8 cellular contexts compared by ENCODE assay signal in the genomic region with DNA sequence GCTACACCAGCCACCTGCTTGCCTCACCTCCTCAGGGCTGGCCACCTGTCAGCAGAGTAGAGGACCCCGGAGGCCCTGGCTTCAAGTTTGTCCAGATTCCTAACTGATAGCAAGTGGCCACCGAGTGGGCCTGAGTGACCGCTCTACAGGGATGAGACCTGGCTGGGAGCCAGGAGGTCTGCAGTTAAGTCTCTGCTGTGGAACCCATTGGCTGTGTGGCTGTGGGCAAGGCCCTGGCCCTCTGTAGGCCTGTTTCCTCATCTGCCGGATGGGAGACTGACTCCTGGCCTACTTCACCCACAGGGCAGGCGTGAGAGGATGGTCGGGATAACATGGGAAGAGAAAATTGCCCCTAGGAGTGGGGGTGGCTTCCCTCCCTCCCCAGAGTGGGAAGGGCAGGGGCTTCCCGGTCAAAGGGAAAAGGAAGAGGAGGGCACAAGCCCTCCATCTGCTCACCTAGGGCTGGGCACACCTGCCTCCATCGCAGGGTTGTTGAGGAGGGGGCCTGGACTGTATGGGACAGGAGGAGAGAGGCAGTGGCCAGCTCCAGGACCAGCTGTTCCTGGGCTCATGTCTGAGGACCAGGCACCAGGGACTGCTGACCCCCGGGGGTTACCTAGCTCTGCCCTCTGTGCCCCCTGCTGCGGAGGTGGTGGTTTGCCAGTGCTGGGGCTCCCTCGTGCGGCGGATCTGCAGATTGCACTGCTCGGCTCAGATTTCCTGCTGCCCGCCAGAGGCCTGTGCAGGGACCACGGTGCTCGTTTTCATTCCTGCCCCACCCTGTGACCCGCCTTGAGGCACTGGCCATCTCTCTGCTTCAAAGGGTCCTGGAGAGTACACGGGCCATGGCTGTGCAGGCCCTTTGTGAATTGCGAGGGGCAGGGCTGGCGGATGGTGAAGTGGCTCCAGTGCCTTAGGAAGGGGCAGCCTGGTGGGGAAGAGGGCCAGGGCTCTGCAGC. TPM values are rescaled to one million over a fixed set of nuclear protein-coding genes. Genes with fewer than 3 reads are reported as not detected.
DNase-seq lines count a peak whose midpoint lies in the region; ATAC-seq lines count a peak whose summit lies in the region.

No MANE protein-coding gene starts in this region.

- peaks cover 4% of the 10 kb centered on the region for H3K4me1 ChIP-seq in mesenchymal stem cell (ENCODE audit: control insufficient read depth, insufficient read depth, low read depth, low read length)

- peak overlapping the region; percentile 6 for H4K91ac ChIP-seq in mesenchymal stem cell (ENCODE audit: low read length)

- H2BK12ac ChIP-seq in mesenchymal stem cell (ENCODE audit: low read length in 2 of 2), result peak overlapping the region in 1 of 2 experiments; percentile 11

- peaks cover 78 to 87% of the 10 kb centered on the region in 2 experiments for H3K36me3 ChIP-seq in mesenchymal stem cell (ENCODE audit: control insufficient read depth in 1 of 2, insufficient read depth in 2 of 2, low read depth in 1 of 2, low read length in 2 of 2)

- no peak overlapping the region for H2BK5ac ChIP-seq in mesenchymal stem cell (ENCODE audit: low read depth, low read length, poor library complexity, severe bottlenecking)

- peak overlapping the region; percentile 29 for H3K9ac ChIP-seq in mesenchymal stem cell (ENCODE audit: low read length)

- H2AFZ ChIP-seq in mesenchymal stem cell (ENCODE audit: low read depth, low read length), result no peak overlapping the region

- no peak overlapping the region for H3K27ac ChIP-seq in mesenchymal stem cell (ENCODE audit: low read length, poor library complexity, severe bottlenecking)

- peaks cover 4% of the 10 kb centered on the region for H3K79me1 ChIP-seq in mesenchymal stem cell (replicated peaks; ENCODE audit: low read length, poor library complexity, severe bottlenecking)

- H3K4me2 ChIP-seq in mesenchymal stem cell (ENCODE audit: low read length, poor library complexity, severe bottlenecking), result no peak overlapping the region

- no peaks in the 10 kb centered on the region for H3K9me3 ChIP-seq in mesenchymal stem cell (ENCODE audit: control insufficient read depth, low read length)

- no peak overlapping the region for H2AK5ac ChIP-seq in mesenchymal stem cell (ENCODE audit: low read length, severe bottlenecking)

- peak; percentile 24 to 48 for DNase-seq in SHP77 (lab: John Stamatoyannopoulos, UW)
- DNase-seq in SHP77 treated with DMSO at 0.1 percent for 48 hours (lab: John Stamatoyannopoulos, UW), result no peak
- peak; percentile 50 for DNase-seq in NCI-H2171 (lab: John Stamatoyannopoulos, UW)
- peak; percentile 70 to 73 for DNase-seq in activated CD4-positive, alpha-beta T cell treated with anti-CD3 and anti-CD28 coated beads, Interleukin-2, amount 50 U/mL, for 24 hours (ENCODE audit: low read depth in 1 of 2, low spot score in 1 of 2)
- DNase-seq in dermis blood vessel endothelial cell, result peak; percentile 73
- DNase-seq in mesenchymal stem cell, result peak; percentile 62
- peak; percentile 73 for DNase-seq in stimulated activated CD8-positive, alpha-beta memory T cell treated with anti-CD3 and anti-CD28 coated beads, Interleukin-4, amount 100 ng/mL, for 24 hours (ENCODE audit: low read depth)

- ATAC-seq in HG02884 (IDR thresholded peaks at IDR 0.05; ENCODE audit: unreplicated experiment), result no peak

- H3K14ac ChIP-seq in mesenchymal stem cell (ENCODE audit: low read length in 2 of 2), result peak overlapping the region in 1 of 2 experiments; percentile 49

- no peak overlapping the region for H2BK15ac ChIP-seq in mesenchymal stem cell (ENCODE audit: low read depth, poor library complexity, severe bottlenecking)

- peak overlapping the region; percentile 5 for H4K8ac ChIP-seq in mesenchymal stem cell (ENCODE audit: low read length)

- H3K27me3 ChIP-seq in mesenchymal stem cell (ENCODE audit: control insufficient read depth in 1 of 2, insufficient read depth in 1 of 2, low read length in 2 of 2), result no peaks in the 10 kb centered on the region

- H3K4me3 ChIP-seq in mesenchymal stem cell (ENCODE audit: insufficient read depth in 1 of 2, low read depth in 1 of 2, low read length in 2 of 2), result no peak overlapping the region

- H3K4ac ChIP-seq in mesenchymal stem cell (ENCODE audit: low read depth in 1 of 2, low read length in 2 of 2), result peak overlapping the region in 1 of 2 experiments; percentile 38

- peak overlapping the region in 1 of 2 experiments; percentile 25 for H3K18ac ChIP-seq in mesenchymal stem cell (ENCODE audit: low read depth in 1 of 2, low read length in 2 of 2)

- H3K23ac ChIP-seq in mesenchymal stem cell (ENCODE audit: low read length in 2 of 2), result no peak overlapping the region

- no peak overlapping the region for H2BK120ac ChIP-seq in mesenchymal stem cell (ENCODE audit: low read depth, low read length)

- 41% methylated on average over 20 of the region's 21 CpGs for WGBS in mesenchymal stem cell

RNA-seq across cellular contexts. Expression of a gene that starts 9.1 kb away (rescaled TPM):
- 27.4 and 34.7 TPM in 2 replicates for total RNA-seq in dermis blood vessel endothelial cell
- 49.9 TPM for polyA plus RNA-seq in mesenchymal stem cell (2013, experiment 1 of 2)
- 50.5 TPM for polyA plus RNA-seq in mesenchymal stem cell (2013, experiment 2 of 2)

RNA-seq across cellular contexts. Expression of a gene that starts 10.6 kb away (rescaled TPM):
- 34.7 and 100 TPM in 2 replicates for total RNA-seq in dermis blood vessel endothelial cell
- polyA plus RNA-seq in mesenchymal stem cell (2013, experiment 1 of 2), result 115 TPM
- 113 TPM for polyA plus RNA-seq in mesenchymal stem cell (2013, experiment 2 of 2)

RNA-seq across cellular contexts. Expression of a gene that starts 48.6 kb away (rescaled TPM):
- 2.0 and 5.2 TPM in 2 replicates for total RNA-seq in dermis blood vessel endothelial cell
- polyA plus RNA-seq in mesenchymal stem cell (2013, experiment 1 of 2), result 0.73 TPM
- polyA plus RNA-seq in mesenchymal stem cell (2013, experiment 2 of 2), result 0.89 TPM
